1 cellular context compared by ENCODE assay signal in genomic region chr12:106696861-106697417, GRCh38.
TF ChIP-seq lines count a peak whose summit lies in the region.

No MANE protein-coding gene starts in this region.

TF ChIP-seq in H1, 55 proteins besides CTCF, POLR2A, EP300 and RAD21 (continued from another document):
- no peak for TF ChIP-seq MAX (IDR thresholded peaks at IDR 0.05)
- no peak for TF ChIP-seq JUN (IDR thresholded peaks at IDR 0.05; ENCODE audit: low read depth, low read length)
- no peak for TF ChIP-seq SP2 (IDR thresholded peaks at IDR 0.05; ENCODE audit: low read length)
- no peak for TF ChIP-seq JUND (IDR thresholded peaks at IDR 0.05; ENCODE audit: low read length)
- no peak for TF ChIP-seq MAFK (IDR thresholded peaks at IDR 0.05; ENCODE audit: low read depth, low read length)
- no peak for TF ChIP-seq RBBP5 (IDR thresholded peaks at IDR 0.05; ENCODE audit: borderline replicate concordance, low read depth, low read length)
- no peak for TF ChIP-seq KDM5A (IDR thresholded peaks at IDR 0.05; ENCODE audit: low read length)
- no peak for TF ChIP-seq RFX5 (IDR thresholded peaks at IDR 0.05; ENCODE audit: borderline replicate concordance, low read depth, low read length)
- no peak for TF ChIP-seq POLR2AphosphoS5 (IDR thresholded peaks at IDR 0.05; ENCODE audit: low read depth, low read length)
